In the genomic region with DNA sequence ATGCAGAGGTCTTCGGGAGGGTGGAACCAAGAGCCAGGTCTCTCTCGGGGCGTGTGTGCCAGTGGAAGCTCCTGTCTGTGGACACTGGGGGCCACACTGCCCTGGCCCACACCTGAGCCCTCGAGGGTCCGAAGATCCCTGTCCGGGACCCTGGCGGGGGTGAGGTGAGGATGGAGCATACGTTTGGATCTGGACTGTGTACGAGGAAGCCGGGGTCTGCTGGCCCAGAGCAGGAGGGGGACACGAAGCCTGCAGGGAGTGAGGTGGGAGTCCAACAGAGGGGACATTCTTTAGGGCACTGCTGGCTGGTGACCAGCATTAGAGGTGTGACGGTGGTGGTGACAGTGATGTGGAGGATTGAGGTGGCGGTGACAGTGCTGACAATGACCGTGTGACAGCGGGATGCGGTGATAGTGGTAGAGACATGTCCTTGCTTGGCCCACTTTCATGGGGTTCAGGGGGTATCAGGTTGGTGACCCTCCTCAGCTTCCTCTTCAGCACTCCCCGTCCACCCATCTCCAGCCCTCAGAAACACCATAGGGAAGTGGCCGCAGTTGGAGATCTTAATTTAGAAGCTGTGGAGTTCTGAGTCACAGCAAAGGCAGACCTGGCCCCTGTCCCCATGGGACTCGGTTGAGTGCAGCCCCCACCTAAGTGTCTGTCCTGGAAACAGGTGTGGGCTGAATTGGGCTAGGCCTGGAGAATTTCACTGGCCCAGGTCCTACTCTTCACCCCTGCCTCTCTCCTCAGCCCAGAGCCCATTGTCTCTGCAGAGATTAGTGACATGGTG, we compare ENCODE assay signal across 15 cellular contexts.
"Had no signal": no experiment of that assay in that cellular context is flagged by ENCODE, and none has a peak within 500 bp of the region (broad histone marks: within the 10 kb centered on the region; RNA-seq: fewer than 3 reads in every experiment).

No MANE protein-coding gene starts in this region.

- H3K27me3 ChIP-seq: cardiac muscle cell, colonic mucosa, esophagus squamous epithelium had no signal

- H3K9me3 ChIP-seq: colonic mucosa, esophagus squamous epithelium, mucosa of descending colon had no signal

- H3K4me3 Mint-ChIP-seq: activated CD4-positive, alpha-beta memory T cell treated with anti-CD3 and anti-CD28 coated beads, Interleukin-2, amount 10 ng/mL, durations not matched to agents 7 days and 5 days; activated T-cell treated with anti-CD3 and anti-CD28 coated beads, Interleukin-2, amount 50 U/mL, for 24 hours; T-helper 17 cell; WTC11 had no signal

- H3K9me3 Mint-ChIP-seq: activated CD4-positive, alpha-beta memory T cell treated with anti-CD3 and anti-CD28 coated beads, Interleukin-2, amount 10 ng/mL, durations not matched to agents 7 days and 5 days; activated naive CD4-positive, alpha-beta T cell treated with anti-CD3 and anti-CD28 coated beads, Interleukin-2, amount 50 U/mL, for 72 hours; activated T-cell treated with anti-CD3 and anti-CD28 coated beads, Interleukin-2, amount 50 U/mL, for 24 hours; naive thymus-derived CD8-positive, alpha-beta T cell; WTC11 had no signal

- ATAC-seq: activated naive CD4-positive, alpha-beta T cell treated with anti-CD3 and anti-CD28 coated beads, Interleukin-2, amount 50 U/mL, for 72 hours; mucosa of descending colon; naive thymus-derived CD8-positive, alpha-beta T cell; T-helper 17 cell; WTC11 had no signal

- H3K27ac ChIP-seq: cardiac muscle cell, colonic mucosa, esophagus squamous epithelium had no signal

- H3K4me1 Mint-ChIP-seq: activated CD4-positive, alpha-beta memory T cell treated with anti-CD3 and anti-CD28 coated beads, Interleukin-2, amount 10 ng/mL, durations not matched to agents 7 days and 5 days; naive thymus-derived CD8-positive, alpha-beta T cell; WTC11 had no signal

- DNase-seq: activated CD4-positive, alpha-beta memory T cell treated with anti-CD3 and anti-CD28 coated beads, Interleukin-2, amount 10 ng/mL, durations not matched to agents 7 days and 5 days; activated CD4-positive, alpha-beta T cell treated with anti-CD3 and anti-CD28 coated beads for 4 hours; activated gamma-delta T cell; activated T-cell treated with anti-CD3 and anti-CD28 coated beads, Interleukin-2, amount 50 U/mL, for 24 hours; colonic mucosa; esophagus squamous epithelium; mucosa of descending colon; naive thymus-derived CD8-positive, alpha-beta T cell; stimulated activated CD4-positive, alpha-beta T cell treated with anti-CD3 and anti-CD28 coated beads, Interleukin-4, amount 100 ng/mL, for 1 hour; stimulated activated naive CD4-positive, alpha-beta T cell; T-helper 17 cell; trophoblast cell had no signal

- H3K36me3 Mint-ChIP-seq: activated naive CD4-positive, alpha-beta T cell treated with anti-CD3 and anti-CD28 coated beads, Interleukin-2, amount 50 U/mL, for 72 hours; naive thymus-derived CD8-positive, alpha-beta T cell; WTC11 had no signal

- H3K27ac Mint-ChIP-seq: activated CD4-positive, alpha-beta memory T cell treated with anti-CD3 and anti-CD28 coated beads, Interleukin-2, amount 10 ng/mL, durations not matched to agents 7 days and 5 days; activated naive CD4-positive, alpha-beta T cell treated with anti-CD3 and anti-CD28 coated beads, Interleukin-2, amount 50 U/mL, for 72 hours; activated T-cell treated with anti-CD3 and anti-CD28 coated beads, Interleukin-2, amount 50 U/mL, for 24 hours; naive thymus-derived CD8-positive, alpha-beta T cell; T-helper 17 cell; WTC11 had no signal

- H3K36me3 ChIP-seq: cardiac muscle cell, colonic mucosa, esophagus squamous epithelium had no signal

- H3K4me1 ChIP-seq: colonic mucosa had no signal

- H3K27me3 Mint-ChIP-seq: activated CD4-positive, alpha-beta memory T cell treated with anti-CD3 and anti-CD28 coated beads, Interleukin-2, amount 10 ng/mL, durations not matched to agents 7 days and 5 days; activated T-cell treated with anti-CD3 and anti-CD28 coated beads, Interleukin-2, amount 50 U/mL, for 24 hours had no signal

- H3K4me3 ChIP-seq: cardiac muscle cell, colonic mucosa, esophagus squamous epithelium, mucosa of descending colon had no signal
